29 cellular contexts compared by ENCODE assay signal in the genomic region with DNA sequence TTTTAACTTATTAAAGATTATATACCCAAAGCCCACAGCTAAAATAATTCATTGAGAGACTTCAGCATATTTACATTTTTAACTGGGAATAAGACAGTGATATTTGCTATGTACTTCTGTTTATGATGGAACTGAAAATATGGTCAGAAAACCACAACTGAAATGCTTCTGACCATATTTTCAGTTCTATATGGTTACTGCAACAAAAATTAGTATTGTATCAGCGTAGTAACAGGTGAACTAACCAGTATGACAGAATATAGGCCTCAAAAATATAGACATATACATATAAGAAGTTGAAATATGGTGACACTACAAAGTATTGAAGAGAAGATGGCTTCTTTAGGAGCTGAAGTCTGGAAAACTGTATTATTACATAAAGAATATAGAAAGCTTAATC.
DNase-seq lines count a peak whose midpoint lies in the region; ATAC-seq, FAIRE-seq and TF ChIP-seq lines count a peak whose summit lies in the region.
"Had no signal": no experiment of that assay in that cellular context is flagged by ENCODE, and none has a peak within 500 bp of the region (broad histone marks: within the 10 kb centered on the region; RNA-seq: fewer than 3 reads in every experiment).

No MANE protein-coding gene starts in this region.

- no peak for TF ChIP-seq RAD21 in GM12878 (IDR thresholded peaks at IDR 0.05; ENCODE audit: insufficient read depth, low read depth, low read length)

- H2BK20ac ChIP-seq in H9 (ENCODE audit: low read depth, low read length, poor library complexity, severe bottlenecking): no peak overlapping the region

- no peak overlapping the region for H3K4me3 ChIP-seq in GM12878
- H3K4me3 ChIP-seq: GM23338, HAP-1 had no signal

- H2AFZ ChIP-seq in GM12878 (ENCODE audit: control insufficient read depth, low read depth, low read length) (no peak overlapping the region), H9 (ENCODE audit: low read length) (no peak overlapping the region)
- H2AFZ ChIP-seq: GM23338 had no signal

- RAD21 ChIA-PET in GM12878 (lab: Charles Lee; ENCODE audit: unreplicated experiment): no interaction called here

- no peak overlapping the region for H3K4ac ChIP-seq in H9 (ENCODE audit: low read depth, low read length)

- H3K4me2 ChIP-seq in GM12878 (ENCODE audit: control insufficient read depth, insufficient read depth) (no peak overlapping the region), H9 (ENCODE audit: insufficient read depth, insufficient read length, low read length) (no peak overlapping the region)
- H3K4me2 ChIP-seq: GM23338, SK-N-SH had no signal

- WGBS in GM12878 (ENCODE audit: insufficient coverage, insufficient replicate concordance, low lambda C conversion rate, missing lambda C conversion rate): 0% methylated on average over 1 of the region's 1 CpG
- WGBS in H9 (ENCODE audit: extremely low coverage, insufficient read length, low lambda C conversion rate): no CpG with 5 or more reads among the region's 1 CpG

- H2BK5ac ChIP-seq in H9 (ENCODE audit: insufficient read length, low read length): no peak overlapping the region

- no peak overlapping the region for H3K18ac ChIP-seq in H9 (ENCODE audit: insufficient read length, low read depth, low read length)

- H3K36me3 ChIP-seq in GM12878 (ENCODE audit: control insufficient read depth in 2 of 2, insufficient read depth in 2 of 2, low read length in 1 of 2): no peaks in the 10 kb centered on the region
- H3K36me3 ChIP-seq: HAP-1 had no signal

- no peak overlapping the region for H3K23ac ChIP-seq in H9 (ENCODE audit: insufficient read length, low read depth, low read length)

- H3K9me3 ChIP-seq in GM12878 (replicated peaks; ENCODE audit: control insufficient read depth, insufficient read depth, low read length): no peaks in the 10 kb centered on the region
- no peaks in the 10 kb centered on the region for H3K9me3 ChIP-seq in H9 (ENCODE audit: control insufficient read depth, low read depth, low read length)
- H3K9me3 ChIP-seq: SK-N-SH had no signal

- intact Hi-C loops in GM12878 (cut with micrococcal nuclease; ENCODE audit: unreplicated experiment): no loop called here

- H3K27ac Mint-ChIP-seq in H9: no peak overlapping the region
- H3K27ac Mint-ChIP-seq: GM23338; HFFc6; T-helper 1 cell treated with Interleukin-12 subunit alpha and Interleukin-12 subunit beta and Interleukin-4 antibody, amounts not matched to agents 30 μg/mL and 1 μg/mL, for 36 hours had no signal

- no peaks in the 10 kb centered on the region for H3K27me3 ChIP-seq in GM12878 (replicated peaks in 1 of 2; ENCODE audit: control insufficient read depth in 2 of 2, insufficient read depth in 2 of 2, low read length in 1 of 2)
- no peaks in the 10 kb centered on the region for H3K27me3 ChIP-seq in H9 (ENCODE audit: insufficient read depth, low read length)

- H3K23me2 ChIP-seq in H9 (ENCODE audit: insufficient read length, low read depth, low read length, poor library complexity, severe bottlenecking): no peaks in the 10 kb centered on the region

- BruUV-seq in GM12878 (replicated peaks; lab: Mats Ljungman, UMichigan): no TSS peak

- POLR2A ChIA-PET in GM12878 (lab: Charles Lee): no interaction called here

- no peak overlapping the region for H3K56ac ChIP-seq in H9 (ENCODE audit: insufficient read length, low read depth, low read length)

- H3K9ac ChIP-seq in GM12878 (ENCODE audit: control insufficient read depth, insufficient read depth, low read length) (no peak overlapping the region), H9 (ENCODE audit: extremely low read depth, insufficient read length, low read length) (no peak overlapping the region)
- H3K9ac ChIP-seq: SK-N-SH had no signal

- peak; percentile 64 for ATAC-seq in GM21390 (IDR thresholded peaks at IDR 0.05; ENCODE audit: unreplicated experiment)
- ATAC-seq in HG02870 (IDR thresholded peaks at IDR 0.05; ENCODE audit: unreplicated experiment): peak; percentile 62
- peak; percentile 75 for ATAC-seq in HG03342 (IDR thresholded peaks at IDR 0.05; ENCODE audit: unreplicated experiment)
- no peak; the same call in 2 of the 3 replicates for ATAC-seq in GM12878
- no peak for ATAC-seq in HG02759 (IDR thresholded peaks at IDR 0.05; ENCODE audit: unreplicated experiment)
- ATAC-seq: GM23338, PC-3 had no signal

- H3K9me3 Mint-ChIP-seq in H9: no peaks in the 10 kb centered on the region; a peak in 1 of 5 replicates
- H3K9me3 Mint-ChIP-seq: GM23338; T-helper 1 cell treated with Interleukin-12 subunit alpha and Interleukin-12 subunit beta and Interleukin-4 antibody, amounts not matched to agents 30 μg/mL and 1 μg/mL, for 36 hours had no signal

- no peak overlapping the region for H3T11ph ChIP-seq in H9 (ENCODE audit: low read length)

- H2BK15ac ChIP-seq in H9 (ENCODE audit: low read depth, low read length): no peak overlapping the region

- H3K36me3 Mint-ChIP-seq in H9 (ENCODE audit: insufficient read depth in 1 of 3, low read depth in 3 of 3): no peaks in the 10 kb centered on the region
- H3K36me3 Mint-ChIP-seq: CD4-positive, alpha-beta memory T cell had no signal

- no peak for FAIRE-seq in GM12878 (lab: Jason Lieb, UNC)

- H4K20me1 ChIP-seq in GM12878 (ENCODE audit: control insufficient read depth, insufficient read depth) (no peaks in the 10 kb centered on the region), H9 (ENCODE audit: control insufficient read depth, insufficient read depth, insufficient read length) (no peaks in the 10 kb centered on the region)

- no peak overlapping the region for H2BK120ac ChIP-seq in H9 (ENCODE audit: low read depth, low read length, poor library complexity, severe bottlenecking)

- no peak overlapping the region for H2BK12ac ChIP-seq in H9 (ENCODE audit: insufficient read length, low read depth, low read length)

- no peak for TF ChIP-seq POLR2A in GM12878 (IDR thresholded peaks at IDR 0.05; ENCODE audit: low read depth, low read length)

- TF ChIP-seq CTCF in GM12878 (IDR thresholded peaks at IDR 0.05 in 2 of 3, conservative IDR thresholded peaks at IDR 0.05 in 1 of 3; ENCODE audit: control insufficient read depth in 2 of 3, extremely low read depth in 1 of 3, insufficient read depth in 1 of 3, low read depth in 3 of 3, low read length in 3 of 3) (no peak), H9 (conservative IDR thresholded peaks at IDR 0.05) (no peak)

- in situ Hi-C loops in GM12878 (cut with MboI): no loop called here

- H4K8ac ChIP-seq in H9 (replicated peaks; ENCODE audit: insufficient read length, low read depth, low read length): no peak overlapping the region

- SMC1A ChIA-PET in GM12878 (lab: Charles Lee; ENCODE audit: uncharacterized antibody, unreplicated experiment): no interaction called here

- no peak overlapping the region for H4K91ac ChIP-seq in H9 (ENCODE audit: insufficient read length, low read depth, low read length)

- no peak overlapping the region for H4K5ac ChIP-seq in H9 (ENCODE audit: insufficient read length, low read depth, low read length)

- CTCF ChIA-PET in GM12878 (lab: Yijun Ruan, JAX): interaction anchor here (1.6 kb wide), 1 partner anchor 103 kb away, joined by 4 read pairs; no protein-coding TSS in a partner anchor

- no peak overlapping the region for H3K14ac ChIP-seq in H9 (ENCODE audit: insufficient read depth, low read length)

- H3K79me2 ChIP-seq in GM12878 (ENCODE audit: control insufficient read depth, insufficient read depth, low read length) (no peaks in the 10 kb centered on the region), H9 (ENCODE audit: insufficient read depth, low read length) (no peaks in the 10 kb centered on the region)

- H3K4me3 Mint-ChIP-seq in H9: no peak overlapping the region
- H3K4me3 Mint-ChIP-seq: CD4-positive, alpha-beta memory T cell; GM23338; HFFc6; T-helper 1 cell treated with Interleukin-12 subunit alpha and Interleukin-12 subunit beta and Interleukin-4 antibody, amounts not matched to agents 30 μg/mL and 1 μg/mL, for 36 hours had no signal

- no peaks in the 10 kb centered on the region for H3K27me3 Mint-ChIP-seq in H9 (ENCODE audit: low read depth)
- H3K27me3 Mint-ChIP-seq: CD4-positive, alpha-beta memory T cell had no signal

- TF ChIP-seq EP300 in GM12878 (IDR thresholded peaks at IDR 0.05; ENCODE audit: borderline replicate concordance in 1 of 2, control insufficient read depth in 1 of 2, low read depth in 2 of 2, low read length in 2 of 2): no peak

- no peaks in the 10 kb centered on the region for H3K79me1 ChIP-seq in H9 (ENCODE audit: insufficient read depth, low read depth, low read length, poor library complexity, severe bottlenecking)

- no peaks in the 10 kb centered on the region for H3K4me1 ChIP-seq in GM12878 (ENCODE audit: control insufficient read depth, insufficient read depth, low read length)
- no peaks in the 10 kb centered on the region for H3K4me1 ChIP-seq in H9 (ENCODE audit: insufficient read depth, low read length)

- no peak overlapping the region for H2AK5ac ChIP-seq in H9 (ENCODE audit: insufficient read length, low read length)

- H3K27ac ChIP-seq in GM12878 (ENCODE audit: control insufficient read depth, insufficient read depth): no peak overlapping the region
- no peak overlapping the region for H3K27ac ChIP-seq in H9 (ENCODE audit: insufficient read length, low read depth, low read length)

- H3K4me1 Mint-ChIP-seq in H9: no peaks in the 10 kb centered on the region
- H3K4me1 Mint-ChIP-seq: CD4-positive, alpha-beta memory T cell; GM23338 had no signal

- DNase-seq in GM12878 (ENCODE audit: low read depth, low spot score) (no peak), H9 (no peak), mucosa of gallbladder (ENCODE audit: low spot score) (no peak), NCI-H1105 (lab: John Stamatoyannopoulos, UW) (no peak)
- DNase-seq: C1 segment of cervical spinal cord; CD4-positive, alpha-beta memory T cell; COR-L47; DMS53; HFFc6; IMR-90; KG1; NCI-H1048; NCI-H1417 treated with DMSO at 0.1 percent for 48 hours; NCI-H1694 treated with DMSO at 0.1 percent for 48 hours; NCI-H2081; NCI-H226; NCI-H524; NCI-H748 treated with DMSO at 0.1 percent for 48 hours; PC-3; SK-N-SH; SW 1271; T-helper 9 cell had no signal

TF ChIP-seq in GM12878, 131 proteins besides CTCF, POLR2A, EP300 and RAD21:
- TF ChIP-seq RB1 (IDR thresholded peaks at IDR 0.05; ENCODE audit: borderline replicate concordance): no peak
- peak; percentile 67 for TF ChIP-seq RUNX3 (IDR thresholded peaks at IDR 0.05; ENCODE audit: low read length)

Comparison
In these comparisons a context has a peak if more than half of its experiments do, and no peak if none do; other contexts are left out.
1. ATAC-seq: peak in GM21390 (single experiment), HG02870 (single experiment) and HG03342 (single experiment); none in GM12878 (single experiment) and HG02759 (single experiment).